ENCODE assay signal across 7 cellular contexts in the genomic region with DNA sequence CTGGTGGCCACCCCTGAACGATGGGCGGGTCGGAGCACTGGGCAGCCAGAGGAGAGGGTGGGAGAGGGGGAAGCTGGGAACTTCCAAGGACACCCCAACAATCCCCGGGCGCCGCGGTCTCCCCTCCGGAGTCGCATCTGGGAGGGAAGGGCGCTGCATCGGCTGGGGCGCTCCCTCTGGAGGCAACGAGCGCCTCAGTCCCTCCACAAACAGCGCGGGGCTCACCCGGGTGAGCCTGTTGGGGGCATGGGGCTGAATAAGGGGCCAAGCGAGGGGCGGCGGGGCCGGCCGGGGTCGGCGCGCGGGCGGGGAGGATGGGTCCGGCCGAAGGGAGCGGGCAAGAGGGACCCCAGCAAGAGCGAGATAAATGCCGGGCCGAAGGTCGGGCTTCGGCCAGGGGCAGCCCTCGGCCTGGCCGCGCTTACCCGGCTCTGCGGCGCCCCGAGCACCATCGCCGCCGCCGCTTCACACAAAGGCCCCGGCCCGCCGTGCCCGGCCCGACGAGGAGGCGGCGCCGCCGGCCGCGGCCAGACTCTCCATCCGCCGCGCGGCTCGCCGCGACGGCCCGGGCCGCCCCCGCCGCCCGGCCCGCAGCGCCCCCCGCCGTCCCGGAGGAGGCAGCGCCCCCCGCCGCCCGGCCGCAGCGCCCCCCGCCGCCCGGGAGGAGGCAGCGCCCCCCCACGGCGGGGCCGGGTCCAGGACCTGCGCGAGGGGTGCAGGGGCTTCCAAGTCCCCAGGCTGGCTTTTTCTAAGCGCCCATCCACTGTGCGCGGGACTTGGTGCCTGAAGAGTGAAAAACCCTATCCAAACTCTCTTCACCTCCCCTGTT. TPM values are rescaled to one million over a fixed set of nuclear protein-coding genes. Genes with fewer than 3 reads are reported as not detected.
A peak's percentile ranks its signal among the peaks of the same experiment; 100 is the strongest.
DNase-seq lines count a peak whose midpoint lies in the region; TF ChIP-seq lines count a peak whose summit lies in the region.

A gene with protein sequence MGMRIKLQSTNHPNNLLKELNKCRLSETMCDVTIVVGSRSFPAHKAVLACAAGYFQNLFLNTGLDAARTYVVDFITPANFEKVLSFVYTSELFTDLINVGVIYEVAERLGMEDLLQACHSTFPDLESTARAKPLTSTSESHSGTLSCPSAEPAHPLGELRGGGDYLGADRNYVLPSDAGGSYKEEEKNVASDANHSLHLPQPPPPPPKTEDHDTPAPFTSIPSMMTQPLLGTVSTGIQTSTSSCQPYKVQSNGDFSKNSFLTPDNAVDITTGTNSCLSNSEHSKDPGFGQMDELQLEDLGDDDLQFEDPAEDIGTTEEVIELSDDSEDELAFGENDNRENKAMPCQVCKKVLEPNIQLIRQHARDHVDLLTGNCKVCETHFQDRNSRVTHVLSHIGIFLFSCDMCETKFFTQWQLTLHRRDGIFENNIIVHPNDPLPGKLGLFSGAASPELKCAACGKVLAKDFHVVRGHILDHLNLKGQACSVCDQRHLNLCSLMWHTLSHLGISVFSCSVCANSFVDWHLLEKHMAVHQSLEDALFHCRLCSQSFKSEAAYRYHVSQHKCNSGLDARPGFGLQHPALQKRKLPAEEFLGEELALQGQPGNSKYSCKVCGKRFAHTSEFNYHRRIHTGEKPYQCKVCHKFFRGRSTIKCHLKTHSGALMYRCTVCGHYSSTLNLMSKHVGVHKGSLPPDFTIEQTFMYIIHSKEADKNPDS (minus strand): TSS at position 567 of the 829 bp plus-strand sequence. CDS start 1,629 bp downstream, outside the sequence.

- DNase-seq in HFF-Myc (ENCODE audit: extremely low read depth, low read depth) = no peak
- DNase-seq in NCI-H1092 treated with DMSO at 0.1 percent for 48 hours (lab: John Stamatoyannopoulos, UW) = peak; percentile 20
- DNase-seq in caudate nucleus (lab: John Stamatoyannopoulos, UW) = peak in 46 of 61 donors; percentile 6 to 72 (median 29)
- no peak for DNase-seq in kidney epithelial cell (ENCODE audit: low read depth)
- peak; percentile 63 for DNase-seq in stimulated activated CD4-positive, alpha-beta T cell treated with anti-CD3 and anti-CD28 coated beads, Interleukin-1b, Interleukin-23, amount 100 ng/mL, for 48 hours

- H3K27ac ChIP-seq in caudate nucleus (ENCODE audit: low read depth, low read length) = peak within 1 kb of the TSS; percentile 53

- H3K4me3 ChIP-seq in HFF-Myc (replicated peaks; ENCODE audit: low read depth, low read length) (peak within 1 kb of the TSS; percentile 82), WI38 (ENCODE audit: low read depth, low read length) (peak within 1 kb of the TSS; percentile 88), kidney epithelial cell (ENCODE audit: low read depth, low read length) (peak within 1 kb of the TSS; percentile 71)

- no peaks in the 10 kb centered on the region for H3K27me3 ChIP-seq in kidney epithelial cell (ENCODE audit: control insufficient read depth, insufficient read depth, low read length)

- TF ChIP-seq CTCF in GM12874 (IDR thresholded peaks at IDR 0.05; ENCODE audit: insufficient read depth, low read depth, low read length) (peak; percentile 72), HFF-Myc (IDR thresholded peaks at IDR 0.05; ENCODE audit: low read depth, low read length, missing control alignments) (peak; percentile 49), WI38 (IDR thresholded peaks at IDR 0.05; ENCODE audit: low read depth, low read length) (peak; percentile 44), kidney epithelial cell (IDR thresholded peaks at IDR 0.05; ENCODE audit: insufficient read depth, low read length, poor library complexity, severe bottlenecking) (peak; percentile 52)

- H3K36me3 ChIP-seq in kidney epithelial cell (ENCODE audit: control insufficient read depth, insufficient read depth, low read length) = peaks cover 3% of the 10 kb centered on the region

RNA-seq across cellular contexts. Expression of the gene that starts here (rescaled TPM):
- total RNA-seq in kidney epithelial cell = 8.5 and 10.0 TPM in 2 replicates

Comparison
In these comparisons a context has a peak if more than half of its experiments do, and no peak if none do; other contexts are left out.
1. DNase-seq: peak in NCI-H1092 treated with DMSO at 0.1 percent for 48 hours (single experiment), caudate nucleus (46 of 61) and stimulated activated CD4-positive, alpha-beta T cell treated with anti-CD3 and anti-CD28 coated beads, Interleukin-1b, Interleukin-23, amount 100 ng/mL, for 48 hours (single experiment); none in HFF-Myc (single experiment) and kidney epithelial cell (single experiment).
2. Peak in every context shown above with its lines, with median percentiles within 50 percentile points of each other: CTCF ChIP-seq and H3K4me3 ChIP-seq.